In the genomic region with DNA sequence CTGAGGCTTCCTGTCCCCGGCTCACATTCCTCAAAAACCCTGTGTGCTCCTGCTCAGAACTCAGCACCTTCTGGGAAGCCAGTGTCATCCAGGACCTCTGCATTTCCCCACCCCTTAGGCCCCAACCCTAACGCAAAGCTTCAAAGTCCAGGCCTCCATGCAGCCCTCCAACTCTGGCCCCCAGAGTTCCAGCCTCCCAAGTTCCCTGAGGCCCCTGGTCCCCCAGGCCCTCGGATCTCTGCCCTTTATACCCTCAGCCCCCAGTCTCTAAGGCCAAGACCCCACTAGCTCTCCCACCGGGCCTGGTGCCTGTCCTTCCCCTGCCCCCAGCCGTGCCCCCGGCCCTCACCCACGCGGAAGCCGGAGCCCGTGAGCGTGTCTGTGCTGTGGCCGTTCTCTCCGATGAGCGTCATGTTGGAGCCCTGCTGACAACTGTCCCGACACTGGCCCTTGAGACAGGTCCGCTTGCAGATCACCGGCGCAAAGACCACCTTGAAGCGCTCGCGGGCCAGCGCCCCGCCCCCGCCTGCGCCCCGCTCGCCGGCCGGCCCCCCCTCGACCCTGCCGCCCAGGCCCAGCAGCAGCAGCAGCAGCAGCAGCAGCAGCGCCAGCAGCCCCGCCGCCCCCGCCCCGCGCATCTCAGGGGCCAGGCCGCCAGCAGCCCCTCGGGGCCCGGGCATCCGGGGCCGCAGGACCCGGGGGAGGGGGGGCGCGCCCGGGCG, we compare ENCODE assay signal across 5 cellular contexts.
DNase-seq lines count a peak whose midpoint lies in the region; ATAC-seq, FAIRE-seq and TF ChIP-seq lines count a peak whose summit lies in the region.

No MANE protein-coding gene starts in this region.

- DNase-seq in WERI-Rb-1: no peak
- no peak for DNase-seq in fibroblast of mammary gland (ENCODE audit: low read depth)
- DNase-seq in H54 (ENCODE audit: insufficient read length, low spot score): no peak

- TF ChIP-seq POLR2A in H54 (IDR thresholded peaks at IDR 0.05; ENCODE audit: low read depth, low read length): no peak

- H3K4me3 ChIP-seq in WERI-Rb-1 (ENCODE audit: low read depth, low read length) (peak overlapping the region; percentile 57), fibroblast of mammary gland (ENCODE audit: control insufficient read depth, low read depth, low read length) (peak overlapping the region; percentile 54), stomach smooth muscle (ENCODE audit: low read length in 2 of 2) (peak overlapping the region; percentile 67 to 80)

- no peak for TF ChIP-seq CTCF in WERI-Rb-1 (IDR thresholded peaks at IDR 0.05; ENCODE audit: low read depth, low read length)
- no peak for TF ChIP-seq CTCF in fibroblast of mammary gland (conservative IDR thresholded peaks at IDR 0.05; ENCODE audit: control insufficient read depth, insufficient read depth, low read depth, low read length)

- H3K4me1 ChIP-seq in stomach smooth muscle (ENCODE audit: control insufficient read depth, insufficient read depth, low read length): peaks cover 62% of the 10 kb centered on the region

- H3K27me3 ChIP-seq in WERI-Rb-1 (ENCODE audit: insufficient read depth, low read depth, severe bottlenecking) (no peaks in the 10 kb centered on the region), stomach smooth muscle (ENCODE audit: control insufficient read depth in 1 of 2, insufficient read depth in 2 of 2, low read length in 2 of 2) (no peaks in the 10 kb centered on the region)

- H3K9me3 ChIP-seq in WERI-Rb-1 (ENCODE audit: severe bottlenecking) (no peaks in the 10 kb centered on the region), stomach smooth muscle (ENCODE audit: control insufficient read depth in 2 of 2, low read length in 2 of 2) (no peaks in the 10 kb centered on the region)

- no peak overlapping the region for H3K27ac ChIP-seq in WERI-Rb-1
- H3K27ac ChIP-seq in stomach smooth muscle (ENCODE audit: low read length): peak overlapping the region; percentile 97

- FAIRE-seq in H54 (lab: Jason Lieb, UNC): no peak

- ATAC-seq in HG02884 (IDR thresholded peaks at IDR 0.05; ENCODE audit: unreplicated experiment): no peak

- H3K36me3 ChIP-seq in WERI-Rb-1 (no peaks in the 10 kb centered on the region), stomach smooth muscle (ENCODE audit: control insufficient read depth in 2 of 2, insufficient read depth in 2 of 2, low read length in 2 of 2) (peaks cover 2 to 3% of the 10 kb centered on the region in 2 donors)

- peak overlapping the region; percentile 80 to 86 for H3K9ac ChIP-seq in stomach smooth muscle (ENCODE audit: low read length in 2 of 2)
